ENCODE assay signal across 8 cellular contexts in the genomic region with DNA sequence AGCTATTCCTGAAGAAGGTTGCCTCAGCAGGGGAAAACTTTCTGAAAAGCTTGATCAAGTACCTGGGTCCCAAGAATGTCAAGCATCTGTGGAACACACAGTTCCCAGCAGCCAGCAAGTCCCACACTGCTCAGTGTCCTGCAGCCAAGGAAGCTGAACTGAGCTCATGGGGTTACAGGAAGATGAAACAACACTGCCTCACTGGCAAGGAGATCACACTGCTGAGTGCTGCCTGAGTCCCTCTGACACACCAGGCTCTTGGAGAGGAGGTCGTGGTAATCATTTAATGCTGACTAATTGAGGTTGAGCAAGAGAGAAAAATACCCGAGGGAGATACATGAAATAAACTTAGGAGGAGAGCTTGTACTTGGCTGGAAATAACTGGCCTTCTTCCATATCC.
A peak's percentile ranks its signal among the peaks of the same experiment; 100 is the strongest.
DNase-seq lines count a peak whose midpoint lies in the region; ATAC-seq and TF ChIP-seq lines count a peak whose summit lies in the region.

No MANE protein-coding gene starts in this region.

- ATAC-seq in stimulated activated naive CD8-positive, alpha-beta T cell treated with anti-CD3 and anti-CD28 coated beads, Interleukin-15, amount 100 ng/mL, for 72 hours: peak; percentile 66
- no peak for ATAC-seq in GM21786 (IDR thresholded peaks at IDR 0.05; ENCODE audit: unreplicated experiment)
- ATAC-seq in GM19324 (IDR thresholded peaks at IDR 0.05; ENCODE audit: low FRiP score, unreplicated experiment): no peak

- H3K36me3 ChIP-seq in brain microvascular endothelial cell (replicated peaks): no peaks in the 10 kb centered on the region
- no peaks in the 10 kb centered on the region for H3K36me3 ChIP-seq in kidney epithelial cell (ENCODE audit: control insufficient read depth, insufficient read depth, low read length)

- DNase-seq in AML-193 (lab: John Stamatoyannopoulos, UW) (peak; percentile 79 to 81), LHCN-M2 (ENCODE audit: low read depth) (peak; percentile 97), brain microvascular endothelial cell (peak; percentile 95), kidney epithelial cell (ENCODE audit: low read depth) (peak; percentile 97)
- DNase-seq in stimulated activated naive CD8-positive, alpha-beta T cell treated with anti-CD3 and anti-CD28 coated beads, Interleukin-15, amount 100 ng/mL, for 72 hours: no peak
- DNase-seq in activated effector memory CD4-positive, alpha-beta T cell treated with anti-CD3 and anti-CD28 coated beads, Interleukin-2, amount 50 U/mL, for 16 hours: no peak

- no peak overlapping the region for H3K4me3 Mint-ChIP-seq in stimulated activated naive CD8-positive, alpha-beta T cell treated with anti-CD3 and anti-CD28 coated beads, Interleukin-15, amount 100 ng/mL, for 72 hours

- no peaks in the 10 kb centered on the region for H3K27me3 ChIP-seq in brain microvascular endothelial cell (replicated peaks)
- H3K27me3 ChIP-seq in kidney epithelial cell (ENCODE audit: control insufficient read depth, insufficient read depth, low read length): no peaks in the 10 kb centered on the region

- in situ Hi-C loops in brain microvascular endothelial cell (cut with HindIII; ENCODE audit: low pct_ligation_motif_present, low sequenced_read_pairs): no loop called here

- H3K27ac Mint-ChIP-seq in stimulated activated naive CD8-positive, alpha-beta T cell treated with anti-CD3 and anti-CD28 coated beads, Interleukin-15, amount 100 ng/mL, for 72 hours: no peak overlapping the region

- H3K27ac ChIP-seq in brain microvascular endothelial cell: peak overlapping the region; percentile 91

- H3K4me3 ChIP-seq in brain microvascular endothelial cell (ENCODE audit: low read depth, low read length): no peak overlapping the region
- H3K4me3 ChIP-seq in kidney epithelial cell (ENCODE audit: low read depth, low read length): no peak overlapping the region

- TF ChIP-seq CTCF in brain microvascular endothelial cell (IDR thresholded peaks at IDR 0.05; ENCODE audit: low read depth, low read length, missing control alignments) (peak; percentile 30), kidney epithelial cell (IDR thresholded peaks at IDR 0.05; ENCODE audit: insufficient read depth, low read length, poor library complexity, severe bottlenecking) (peak; percentile 16)

- peaks cover 6% of the 10 kb centered on the region for H3K4me1 Mint-ChIP-seq in stimulated activated naive CD8-positive, alpha-beta T cell treated with anti-CD3 and anti-CD28 coated beads, Interleukin-15, amount 100 ng/mL, for 72 hours

- no peaks in the 10 kb centered on the region for H3K9me3 Mint-ChIP-seq in stimulated activated naive CD8-positive, alpha-beta T cell treated with anti-CD3 and anti-CD28 coated beads, Interleukin-15, amount 100 ng/mL, for 72 hours

- no peaks in the 10 kb centered on the region for H3K27me3 Mint-ChIP-seq in stimulated activated naive CD8-positive, alpha-beta T cell treated with anti-CD3 and anti-CD28 coated beads, Interleukin-15, amount 100 ng/mL, for 72 hours

Comparison
In these comparisons a context has a peak if more than half of its experiments do, and no peak if none do; other contexts are left out.
1. DNase-seq: peak in AML-193 (2 of 2), LHCN-M2 (single experiment), brain microvascular endothelial cell (single experiment) and kidney epithelial cell (single experiment); none in stimulated activated naive CD8-positive, alpha-beta T cell treated with anti-CD3 and anti-CD28 coated beads, Interleukin-15, amount 100 ng/mL, for 72 hours (0 of 2) and activated effector memory CD4-positive, alpha-beta T cell treated with anti-CD3 and anti-CD28 coated beads, Interleukin-2, amount 50 U/mL, for 16 hours (single experiment).